In genomic region chr9:128504485-128505413, GRCh38 we compare ENCODE assay signal across 8 cellular contexts. TPM values are rescaled to one million over a fixed set of nuclear protein-coding genes. Genes with fewer than 3 reads are reported as not detected.
DNase-seq lines count a peak whose midpoint lies in the region; ATAC-seq, FAIRE-seq and TF ChIP-seq lines count a peak whose summit lies in the region.

GLE1 (plus strand) TSS chr9:128504719; CDS start chr9:128504806, 87 bp downstream.

- peak; percentile 89 for TF ChIP-seq POLR2A in GM18951 (IDR thresholded peaks at IDR 0.05; ENCODE audit: extremely low read depth, insufficient read depth, insufficient read length)

- TF ChIP-seq CTCF in WTC11 (IDR thresholded peaks at IDR 0.05) (no peak), bronchial epithelial cell (IDR thresholded peaks at IDR 0.05; ENCODE audit: insufficient read depth, low read length, severe bottlenecking) (no peak)

- CTCF ChIA-PET in WTC11 (lab: Charles Lee): interaction anchor here (0.6 to 1.9 kb wide), 12 partner anchors 9 to 523 kb away, joined by 3 to 14 read pairs (median 3); partner anchors contain the start of genes SH3GLB2 and URM1

- peak within 1 kb of the TSS; percentile 99 for H3K4me3 Mint-ChIP-seq in WTC11

- in situ Hi-C loops in GM18951 (cut with MboI; ENCODE audit: low sequenced_read_pairs, unreplicated experiment): no loop called here

- H3K36me3 Mint-ChIP-seq in WTC11: peaks cover 9% of the 10 kb centered on the region

- H3K9me3 Mint-ChIP-seq in WTC11: no peaks in the 10 kb centered on the region

- H3K27me3 ChIP-seq in bronchial epithelial cell (ENCODE audit: control insufficient read depth, insufficient read depth, low read length): no peaks in the 10 kb centered on the region

- ATAC-seq in HG03175 (IDR thresholded peaks at IDR 0.05; ENCODE audit: unreplicated experiment) (peak; percentile 87), WTC11 (peak; percentile 94)

- no peaks in the 10 kb centered on the region for H3K27me3 Mint-ChIP-seq in WTC11 (ENCODE audit: low read depth)

- peak within 1 kb of the TSS; percentile 99 for H3K27ac Mint-ChIP-seq in WTC11

- H3K36me3 ChIP-seq in bronchial epithelial cell (ENCODE audit: control insufficient read depth, insufficient read depth, low read length): peaks cover 4% of the 10 kb centered on the region

- H3K4me3 ChIP-seq in bronchial epithelial cell (ENCODE audit: low read depth, low read length): peak within 1 kb of the TSS; percentile 79

- DNase-seq in AG08396 (ENCODE audit: low spot score) (peak; percentile 99), NCI-H226 (peak; percentile 77), WTC11 (ENCODE audit: low spot score) (peak; percentile 96), bronchial epithelial cell (ENCODE audit: low read depth) (peak; percentile 83), iPS-NIHi7 (ENCODE audit: extremely low spot score) (peak; percentile 100), smooth muscle cell of the brain vasculature (ENCODE audit: low read depth, low spot score) (peak; percentile 79)

- POLR2A ChIA-PET in WTC11 (lab: Charles Lee): interaction anchor here (0.6 to 1.6 kb wide), 3 partner anchors 46 to 166 kb away, joined by 3 to 5 read pairs (median 5); partner anchors contain the start of gene SPTAN1

- no peak for FAIRE-seq in bronchial epithelial cell (lab: Jason Lieb, UNC)

- H3K4me1 Mint-ChIP-seq in WTC11: peaks cover 11% of the 10 kb centered on the region

TF ChIP-seq in WTC11, 78 proteins besides CTCF, POLR2A, EP300 and RAD21 (continues in another document):
- TF ChIP-seq CBFB (CRISPR knock-in tag; IDR thresholded peaks at IDR 0.05; ENCODE audit: low read depth): no peak
- TF ChIP-seq AR (CRISPR knock-in tag; IDR thresholded peaks at IDR 0.05): no peak
- no peak for TF ChIP-seq ZSCAN18 (CRISPR knock-in tag; IDR thresholded peaks at IDR 0.05)
- no peak for TF ChIP-seq ZBTB43 (CRISPR knock-in tag; IDR thresholded peaks at IDR 0.05)
- TF ChIP-seq NR1H2 (CRISPR knock-in tag; IDR thresholded peaks at IDR 0.05): no peak
- no peak for TF ChIP-seq ZNF232 (CRISPR knock-in tag; IDR thresholded peaks at IDR 0.05)
- no peak for TF ChIP-seq CREB1 (CRISPR knock-in tag; IDR thresholded peaks at IDR 0.05)
- TF ChIP-seq E2F4 (CRISPR knock-in tag; IDR thresholded peaks at IDR 0.05; ENCODE audit: borderline replicate concordance, low read depth): no peak
- TF ChIP-seq ZBTB21 (CRISPR knock-in tag; IDR thresholded peaks at IDR 0.05; ENCODE audit: borderline replicate concordance): no peak
- TF ChIP-seq PRRX2 (CRISPR knock-in tag; IDR thresholded peaks at IDR 0.05): no peak
- TF ChIP-seq PREB (CRISPR knock-in tag; IDR thresholded peaks at IDR 0.05; ENCODE audit: borderline replicate concordance): no peak
- no peak for TF ChIP-seq JAZF1 (CRISPR knock-in tag; IDR thresholded peaks at IDR 0.05)
- TF ChIP-seq GTF2I (CRISPR knock-in tag; conservative IDR thresholded peaks at IDR 0.05): no peak
- TF ChIP-seq ZMAT4 (CRISPR knock-in tag; IDR thresholded peaks at IDR 0.05): no peak
- TF ChIP-seq CDX4 (CRISPR knock-in tag; IDR thresholded peaks at IDR 0.05; ENCODE audit: borderline replicate concordance): no peak
- TF ChIP-seq ZNF425 (CRISPR knock-in tag; conservative IDR thresholded peaks at IDR 0.05): no peak

RNA-seq across cellular contexts. Expression of gene GLE1, which starts in this region (rescaled TPM):
- total RNA-seq in WTC11 (2021) (19.0 to 19.7 TPM (median 19.3 TPM) in 3 replicates), bronchial epithelial cell (27.1 and 30.3 TPM in 2 replicates)

Comparison
In these comparisons a context has a peak if more than half of its experiments do, and no peak if none do; other contexts are left out.
1. Peak in every context shown above with its lines: DNase-seq, ATAC-seq and H3K4me3 ChIP-seq.